In genomic region chr19:12939292-12939606, GRCh38 we compare ENCODE assay signal across 8 cellular contexts. TPM values are rescaled to one million over a fixed set of nuclear protein-coding genes. Genes with fewer than 3 reads are reported as not detected.
DNase-seq lines count a peak whose midpoint lies in the region; TF ChIP-seq lines count a peak whose summit lies in the region.

No MANE protein-coding gene starts in this region.

- H3K36me3 ChIP-seq in KOPT-K1 (ENCODE audit: insufficient read depth, low read length), result peaks cover 55% of the 10 kb centered on the region
- peaks cover 25% of the 10 kb centered on the region for H3K36me3 ChIP-seq in iPS DF 6.9 (ENCODE audit: control insufficient read depth, insufficient read depth, low read length)

- POLR2A ChIA-PET in AG04450 (lab: Yijun Ruan, JAX), result interaction anchor here (0.7 to 1.2 kb wide), 3 partner anchors 15 to 146 kb away, joined by 3 to 4 read pairs (median 3); partner anchors contain the start of gene GCDH

- H3K4me1 ChIP-seq in iPS DF 6.9 (ENCODE audit: control insufficient read depth, insufficient read depth, low read length), result peaks cover 3% of the 10 kb centered on the region; the same call in 1 of the 2 replicates

- WGBS in iPS DF 6.9 (ENCODE audit: insufficient coverage, insufficient read length), result no CpG with 5 or more reads among the region's 15 CpGs

- H3K27me3 ChIP-seq in AG04450 (ENCODE audit: control insufficient read depth, insufficient read depth, low read length) (no peaks in the 10 kb centered on the region), iPS DF 6.9 (ENCODE audit: control insufficient read depth, insufficient read depth, low read length) (no peaks in the 10 kb centered on the region)

- H3K4me3 ChIP-seq in AG04450 (ENCODE audit: low read depth, low read length), result peak overlapping the region; percentile 99
- H3K4me3 ChIP-seq in iPS DF 6.9 (ENCODE audit: low read length), result peak overlapping the region; percentile 69; the same call in 1 of the 2 replicates
- H3K4me3 ChIP-seq in skin epidermis, result peak overlapping the region; percentile 81 to 100 (median 87)

- H3K4me3 Mint-ChIP-seq in activated naive CD8-positive, alpha-beta T cell treated with anti-CD3 and anti-CD28 coated beads for 36 hours, result peak overlapping the region; percentile 99

- peaks cover 54% of the 10 kb centered on the region for H3K4me1 Mint-ChIP-seq in activated naive CD8-positive, alpha-beta T cell treated with anti-CD3 and anti-CD28 coated beads for 36 hours

- peak overlapping the region; percentile 92 for H3K27ac Mint-ChIP-seq in activated naive CD8-positive, alpha-beta T cell treated with anti-CD3 and anti-CD28 coated beads for 36 hours

- H3K27me3 Mint-ChIP-seq in activated naive CD8-positive, alpha-beta T cell treated with anti-CD3 and anti-CD28 coated beads for 36 hours, result no peaks in the 10 kb centered on the region

- peak overlapping the region; percentile 61 for H3K27ac ChIP-seq in AG04450 (ENCODE audit: low read depth, low read length)
- H3K27ac ChIP-seq in KOPT-K1 (ENCODE audit: low read depth, low read length, poor library complexity, severe bottlenecking), result peak overlapping the region; percentile 99
- H3K27ac ChIP-seq in iPS DF 6.9 (ENCODE audit: low read length), result no peak overlapping the region
- peak overlapping the region in 20 of 21 experiments; percentile 82 to 99 (median 94) for H3K27ac ChIP-seq in skin epidermis

- no peak for DNase-seq in AG04450 (ENCODE audit: low read depth, low spot score)
- DNase-seq in activated naive CD8-positive, alpha-beta T cell treated with anti-CD3 and anti-CD28 coated beads for 36 hours, result peak; percentile 44
- DNase-seq in iPS DF 6.9 (ENCODE audit: low read depth, low spot score), result no peak
- no peak for DNase-seq in NCI-H510A treated with DMSO at 0.1 percent for 48 hours (lab: John Stamatoyannopoulos, UW)
- no peak for DNase-seq in kidney glomerular epithelial cell (lab: John Stamatoyannopoulos, UW)
- no peak for DNase-seq in NCI-H345 (lab: John Stamatoyannopoulos, UW)

- peaks cover 1% of the 10 kb centered on the region for H3K9me3 Mint-ChIP-seq in activated naive CD8-positive, alpha-beta T cell treated with anti-CD3 and anti-CD28 coated beads for 36 hours

- H3K36me3 Mint-ChIP-seq in activated naive CD8-positive, alpha-beta T cell treated with anti-CD3 and anti-CD28 coated beads for 36 hours, result peaks cover 55% of the 10 kb centered on the region

- H3K9me3 ChIP-seq in AG04450 (ENCODE audit: control insufficient read depth, insufficient read depth, low read length) (no peaks in the 10 kb centered on the region; the same call in 1 of the 2 replicates), KOPT-K1 (ENCODE audit: insufficient read depth, low read length, poor library complexity, severe bottlenecking) (no peaks in the 10 kb centered on the region), iPS DF 6.9 (ENCODE audit: control insufficient read depth, insufficient read depth, low read length) (no peaks in the 10 kb centered on the region)

- no peak for TF ChIP-seq CTCF in AG04450 (IDR thresholded peaks at IDR 0.05; ENCODE audit: low read depth, low read length)

- CTCF ChIA-PET in AG04450 (lab: Charles Lee), result no interaction called here

RNA-seq across cellular contexts. Expression of gene CALR, which starts 0.8 kb away (rescaled TPM):
- 1,597 and 1,650 TPM in 2 replicates for polyA plus RNA-seq in AG04450 (2011; rRNA removed)
- 1,727 and 1,897 TPM in 2 replicates for polyA minus RNA-seq in AG04450 (2011; rRNA and poly(A)+ RNA removed)
- 100 to 1,000 TPM; 673 to 688 TPM for total RNA-seq in activated naive CD8-positive, alpha-beta T cell treated with anti-CD3 and anti-CD28 coated beads for 36 hours

RNA-seq across cellular contexts. Expression of gene FARSA, which starts 5.7 kb away (rescaled TPM):
- 13.5 and 23.0 TPM in 2 replicates for polyA plus RNA-seq in AG04450 (2011; rRNA removed)
- 19.9 and 28.6 TPM in 2 replicates for polyA minus RNA-seq in AG04450 (2011; rRNA and poly(A)+ RNA removed)
- 100 to 1,000 TPM; 166 to 167 TPM for total RNA-seq in activated naive CD8-positive, alpha-beta T cell treated with anti-CD3 and anti-CD28 coated beads for 36 hours

RNA-seq across cellular contexts. Expression of gene RAD23A, which starts 6.4 kb away (rescaled TPM):
- 36.2 and 41.4 TPM in 2 replicates for polyA plus RNA-seq in AG04450 (2011; rRNA removed)
- 34.1 and 41.5 TPM in 2 replicates for polyA minus RNA-seq in AG04450 (2011; rRNA and poly(A)+ RNA removed)
- total RNA-seq in activated naive CD8-positive, alpha-beta T cell treated with anti-CD3 and anti-CD28 coated beads for 36 hours, result 100 to 1,000 TPM; 176 to 181 TPM

RNA-seq across cellular contexts. Expression of gene GADD45GIP1, which starts 17.8 kb away (rescaled TPM):
- polyA plus RNA-seq in AG04450 (2011; rRNA removed), result 31.6 and 35.1 TPM in 2 replicates
- polyA minus RNA-seq in AG04450 (2011; rRNA and poly(A)+ RNA removed), result 8.0 and 9.4 TPM in 2 replicates
- total RNA-seq in activated naive CD8-positive, alpha-beta T cell treated with anti-CD3 and anti-CD28 coated beads for 36 hours, result 10 to 100 TPM; 37.1 to 37.8 TPM

RNA-seq across cellular contexts. Expression of gene SYCE2, which starts 20.2 kb away (rescaled TPM):
- not detected in 2 replicates for polyA plus RNA-seq in AG04450 (2011; rRNA removed)
- not detected in 2 replicates for polyA minus RNA-seq in AG04450 (2011; rRNA and poly(A)+ RNA removed)
- 1 to 10 TPM; 1.8 to 2.7 TPM for total RNA-seq in activated naive CD8-positive, alpha-beta T cell treated with anti-CD3 and anti-CD28 coated beads for 36 hours
